Comparison of ENCODE assay signal across 12 cellular contexts in the genomic region with DNA sequence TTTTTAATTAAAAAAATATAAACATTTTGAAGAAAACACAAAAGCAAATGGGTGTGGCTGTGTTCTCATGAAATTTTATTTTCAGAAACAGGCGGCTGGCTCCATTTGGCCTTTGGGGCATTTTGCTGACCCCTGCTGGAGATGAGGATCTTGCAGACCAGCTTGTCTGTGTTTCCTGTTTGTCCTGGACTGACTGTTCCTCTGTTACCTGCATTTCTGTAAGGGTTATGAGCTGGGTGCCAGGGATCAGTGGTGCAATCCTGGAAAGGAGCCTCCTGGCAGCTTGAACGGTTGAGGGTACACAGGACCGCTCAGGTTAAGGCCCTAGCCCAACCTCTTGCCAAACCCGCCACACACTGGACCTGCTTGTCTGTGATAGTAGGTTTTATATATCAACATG. TPM values are rescaled to one million over a fixed set of nuclear protein-coding genes. Genes with fewer than 3 reads are reported as not detected.
A peak's percentile ranks its signal among the peaks of the same experiment; 100 is the strongest.
DNase-seq lines count a peak whose midpoint lies in the region; ATAC-seq, FAIRE-seq and TF ChIP-seq lines count a peak whose summit lies in the region.
"Had no signal": no experiment of that assay in that cellular context is flagged by ENCODE, and none has a peak within 500 bp of the region (broad histone marks: within the 10 kb centered on the region; RNA-seq: fewer than 3 reads in every experiment).

No MANE protein-coding gene starts in this region.

- no peak for TF ChIP-seq POLR2A in H54 (IDR thresholded peaks at IDR 0.05; ENCODE audit: low read depth, low read length)

- H3K36me3 ChIP-seq in RWPE2 (ENCODE audit: low read depth) (no peaks in the 10 kb centered on the region), hepatocyte (replicated peaks; ENCODE audit: insufficient read depth, low read depth) (no peaks in the 10 kb centered on the region), lower lobe of right lung (no peaks in the 10 kb centered on the region)
- H3K36me3 ChIP-seq: heart left ventricle had no signal

- H3K9me3 ChIP-seq in H9 (ENCODE audit: control insufficient read depth, low read depth, low read length) (no peaks in the 10 kb centered on the region), RWPE2 (ENCODE audit: severe bottlenecking) (no peaks in the 10 kb centered on the region), hepatocyte (ENCODE audit: low read depth) (no peaks in the 10 kb centered on the region), lower lobe of right lung (no peaks in the 10 kb centered on the region)
- H3K9me3 ChIP-seq: heart left ventricle had no signal

- no peaks in the 10 kb centered on the region for H3K23me2 ChIP-seq in H9 (ENCODE audit: insufficient read length, low read depth, low read length, poor library complexity, severe bottlenecking)

- no peak overlapping the region for H2AK5ac ChIP-seq in H9 (ENCODE audit: insufficient read length, low read length)

- H3K27me3 ChIP-seq in H9 (ENCODE audit: insufficient read depth, low read length): no peaks in the 10 kb centered on the region; the same call in 1 of the 2 replicates
- H3K27me3 ChIP-seq in RWPE2 (ENCODE audit: insufficient read depth, poor library complexity, severe bottlenecking): no peaks in the 10 kb centered on the region
- H3K27me3 ChIP-seq in hepatocyte: no peaks in the 10 kb centered on the region
- H3K27me3 ChIP-seq in lower lobe of right lung (ENCODE audit: low read depth): peaks cover 10% of the 10 kb centered on the region

- H3K4me1 Mint-ChIP-seq in H9: peaks cover 0 to 5% of the 10 kb centered on the region in 2 experiments; a peak in 2 of 4 replicates

- FAIRE-seq in H54 (lab: Jason Lieb, UNC): no peak
- FAIRE-seq: G401.6 had no signal

- no peak overlapping the region for H3K56ac ChIP-seq in H9 (ENCODE audit: insufficient read length, low read depth, low read length)

- H4K8ac ChIP-seq in H9 (replicated peaks; ENCODE audit: insufficient read length, low read depth, low read length): no peak overlapping the region

- TF ChIP-seq CTCF in H9 (conservative IDR thresholded peaks at IDR 0.05): peak; percentile 66
- TF ChIP-seq CTCF in RWPE2 (IDR thresholded peaks at IDR 0.05; ENCODE audit: poor library complexity, severe bottlenecking): peak; percentile 11
- TF ChIP-seq CTCF in hepatocyte (IDR thresholded peaks at IDR 0.05; ENCODE audit: poor library complexity): peak; percentile 33
- TF ChIP-seq CTCF in lower lobe of right lung (IDR thresholded peaks at IDR 0.05): no peak

- H3K27ac ChIP-seq in H9 (ENCODE audit: insufficient read length, low read depth, low read length) (no peak overlapping the region), RWPE2 (ENCODE audit: poor library complexity, severe bottlenecking) (no peak overlapping the region), hepatocyte (no peak overlapping the region), lower lobe of right lung (no peak overlapping the region)
- H3K27ac ChIP-seq: heart left ventricle had no signal

- intact Hi-C loops in lower lobe of right lung (cut with DNase I): loop anchor here (10.0 kb wide), 1 partner anchor 114 kb away; no protein-coding TSS in a partner anchor

- no CpG with 5 or more reads among the region's 4 CpGs for WGBS in H9 (ENCODE audit: extremely low coverage, insufficient read length, low lambda C conversion rate)
- 51% methylated on average over 4 of the region's 4 CpGs for WGBS in hepatocyte (ENCODE audit: low lambda C conversion rate, missing lambda C conversion rate)

- no peak overlapping the region for H2BK5ac ChIP-seq in H9 (ENCODE audit: insufficient read length, low read length)

- H3K4ac ChIP-seq in H9 (ENCODE audit: low read depth, low read length): no peak overlapping the region

- no peak overlapping the region for H3K27ac Mint-ChIP-seq in H9

- DNase-seq in COR-L47 (lab: John Stamatoyannopoulos, UW) (peak; percentile 1), H9 (peak; percentile 49), RWPE2 (ENCODE audit: low spot score) (no peak), hepatocyte (ENCODE audit: low spot score) (no peak), activated gamma-delta T cell (lab: John Stamatoyannopoulos, UW) (no peak), H54 (ENCODE audit: insufficient read length, low spot score) (no peak), lower lobe of right lung (no peak)
- DNase-seq: heart left ventricle, NCI-H1105 had no signal

- H3K9me3 Mint-ChIP-seq in H9: peaks cover 0 to 32% of the 10 kb centered on the region in 2 experiments; a peak in 2 of 5 replicates
- H3K9me3 Mint-ChIP-seq: central memory CD8-positive, alpha-beta T cell had no signal

- no peak overlapping the region for H3K23ac ChIP-seq in H9 (ENCODE audit: insufficient read length, low read depth, low read length)

- no peaks in the 10 kb centered on the region for H4K20me1 ChIP-seq in H9 (ENCODE audit: control insufficient read depth, insufficient read depth, insufficient read length)
- H4K20me1 ChIP-seq in hepatocyte (ENCODE audit: insufficient read depth, poor library complexity, severe bottlenecking): no peaks in the 10 kb centered on the region

- no peak overlapping the region for H4K5ac ChIP-seq in H9 (ENCODE audit: insufficient read length, low read depth, low read length)

- H3K4me1 ChIP-seq in H9 (ENCODE audit: insufficient read depth, low read length): no peaks in the 10 kb centered on the region
- no peaks in the 10 kb centered on the region for H3K4me1 ChIP-seq in RWPE2 (ENCODE audit: insufficient read depth, poor library complexity, severe bottlenecking)
- H3K4me1 ChIP-seq in hepatocyte (ENCODE audit: insufficient read depth): no peaks in the 10 kb centered on the region
- peaks cover 9% of the 10 kb centered on the region for H3K4me1 ChIP-seq in lower lobe of right lung

- H3K27me3 Mint-ChIP-seq in H9 (ENCODE audit: low read depth): peaks cover 21% of the 10 kb centered on the region

- no peaks in the 10 kb centered on the region for H3K36me3 Mint-ChIP-seq in H9 (ENCODE audit: insufficient read depth in 1 of 3, low read depth in 3 of 3)

- no peak overlapping the region for H3K4me2 ChIP-seq in H9 (ENCODE audit: insufficient read depth, insufficient read length, low read length)
- no peak overlapping the region for H3K4me2 ChIP-seq in hepatocyte

- H3K9ac ChIP-seq in H9 (ENCODE audit: extremely low read depth, insufficient read length, low read length): no peak overlapping the region

- H3K4me3 Mint-ChIP-seq in H9: no peak overlapping the region
- H3K4me3 Mint-ChIP-seq: central memory CD8-positive, alpha-beta T cell had no signal

- no peak overlapping the region for H2AFZ ChIP-seq in H9 (ENCODE audit: low read length)
- H2AFZ ChIP-seq in hepatocyte: no peak overlapping the region

- H2BK120ac ChIP-seq in H9 (ENCODE audit: low read depth, low read length, poor library complexity, severe bottlenecking): no peak overlapping the region

- ATAC-seq in RWPE2 (ENCODE audit: low read depth) (no peak), GM18909 (IDR thresholded peaks at IDR 0.05; ENCODE audit: poor library complexity, unreplicated experiment) (no peak), lower lobe of right lung (no peak)
- ATAC-seq: heart left ventricle had no signal

- H3K4me3 ChIP-seq in RWPE2 (ENCODE audit: severe bottlenecking) (no peak overlapping the region), hepatocyte (no peak overlapping the region), lower lobe of right lung (no peak overlapping the region)
- H3K4me3 ChIP-seq: heart left ventricle had no signal

- H3K79me2 ChIP-seq in H9 (ENCODE audit: insufficient read depth, low read length) (no peaks in the 10 kb centered on the region), hepatocyte (no peaks in the 10 kb centered on the region)

- no peak overlapping the region for H3K14ac ChIP-seq in H9 (ENCODE audit: insufficient read depth, low read length)

- no peaks in the 10 kb centered on the region for H3K79me1 ChIP-seq in H9 (ENCODE audit: insufficient read depth, low read depth, low read length, poor library complexity, severe bottlenecking)

- no peak overlapping the region for H2BK15ac ChIP-seq in H9 (ENCODE audit: low read depth, low read length)

- H4K91ac ChIP-seq in H9 (ENCODE audit: insufficient read length, low read depth, low read length): no peak overlapping the region

- no peak overlapping the region for H2BK12ac ChIP-seq in H9 (ENCODE audit: insufficient read length, low read depth, low read length)

- no peaks in the 10 kb centered on the region for H3K9me2 ChIP-seq in hepatocyte (replicated peaks; ENCODE audit: insufficient read depth)

- H2BK20ac ChIP-seq in H9 (ENCODE audit: low read depth, low read length, poor library complexity, severe bottlenecking): no peak overlapping the region

- no peak overlapping the region for H3K18ac ChIP-seq in H9 (ENCODE audit: insufficient read length, low read depth, low read length)

- H3T11ph ChIP-seq in H9 (ENCODE audit: low read length): no peak overlapping the region

RNA-seq across cellular contexts. Expression of gene ZNF787, which starts 49.9 kb away (rescaled TPM):
- total RNA-seq in H9 (2021): 54.6 and 55.8 TPM in 2 replicates
- total RNA-seq in hepatocyte: 14.5 and 23.5 TPM in 2 replicates
- polyA plus RNA-seq in hepatocyte: 24.9 and 27.2 TPM in 2 replicates
- total RNA-seq in lower lobe of right lung: 32.4 TPM

Comparison
In these comparisons a context has a peak if more than half of its experiments do, and no peak if none do; other contexts are left out.
1. DNase-seq: peak in COR-L47 (single experiment) and H9 (single experiment); none in RWPE2 (single experiment), hepatocyte (single experiment), activated gamma-delta T cell (single experiment), H54 (single experiment) and lower lobe of right lung (single experiment).